ENCODE assay signal across 1 cellular context in genomic region chr2:105297211-105297610, GRCh38.
TF ChIP-seq lines count a peak whose summit lies in the region.

No MANE protein-coding gene starts in this region.

TF ChIP-seq in GM23338, 12 proteins besides CTCF, POLR2A, EP300 and RAD21 (continued from another document):
- no peak for TF ChIP-seq ZNF462 (CRISPR knock-in tag; IDR thresholded peaks at IDR 0.05)
